In the genomic region with DNA sequence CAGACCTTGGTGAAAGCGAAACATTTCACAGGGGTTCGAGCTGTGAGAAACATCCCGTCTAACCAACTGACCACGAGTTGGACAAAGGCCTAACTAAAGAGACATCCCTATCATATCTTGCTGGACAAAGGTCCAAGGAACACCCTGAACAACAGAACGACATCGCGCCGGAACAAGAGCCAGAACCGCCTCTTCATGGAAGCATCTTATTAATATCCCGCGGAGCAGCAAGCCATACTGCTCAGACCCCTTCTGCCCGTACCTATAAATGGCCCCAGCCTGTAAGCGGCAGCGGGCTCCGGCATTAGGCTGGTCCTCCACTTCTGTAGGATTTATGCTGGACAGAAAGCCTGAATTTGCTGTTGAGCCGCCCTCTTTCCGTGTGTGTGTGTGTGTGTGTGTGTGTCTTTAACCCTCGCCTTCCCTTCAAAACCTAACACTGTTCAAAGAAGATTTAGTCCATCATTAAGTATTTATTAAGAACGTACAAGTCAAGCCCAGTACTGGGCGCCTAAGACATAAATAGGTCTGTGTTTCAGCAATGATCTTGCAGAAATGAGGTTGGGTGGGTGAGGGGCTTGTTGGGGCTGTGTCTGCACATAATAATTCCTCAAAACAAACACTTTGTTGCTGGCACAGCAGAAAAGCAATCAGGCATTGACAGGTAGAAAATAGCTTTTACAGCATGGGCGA, we compare ENCODE assay signal across 8 cellular contexts. TPM values are rescaled to one million over a fixed set of nuclear protein-coding genes. Genes with fewer than 3 reads are reported as not detected.
A peak's percentile ranks its signal among the peaks of the same experiment; 100 is the strongest.
DNase-seq lines count a peak whose midpoint lies in the region; ATAC-seq and TF ChIP-seq lines count a peak whose summit lies in the region.

No MANE protein-coding gene starts in this region.

- H3K27ac ChIP-seq in hepatocyte (no peak overlapping the region), suprapubic skin (no peak overlapping the region)

- POLR2A ChIA-PET in activated CD4-positive, alpha-beta memory T cell treated with anti-CD3 and anti-CD28 coated beads, Interleukin-2, amount 10 ng/mL, durations not matched to agents 7 days and 5 days (lab: Charles Lee): no interaction called here

- H3K36me3 Mint-ChIP-seq in activated T-cell treated with anti-CD3 and anti-CD28 coated beads, Interleukin-2, amount 50 U/mL, for 24 hours (ENCODE audit: low read depth): no peaks in the 10 kb centered on the region
- no peaks in the 10 kb centered on the region for H3K36me3 Mint-ChIP-seq in activated CD4-positive, alpha-beta memory T cell treated with anti-CD3 and anti-CD28 coated beads, Interleukin-2, amount 10 ng/mL, durations not matched to agents 7 days and 5 days (ENCODE audit: low read depth)

- H3K27ac Mint-ChIP-seq in activated T-cell treated with anti-CD3 and anti-CD28 coated beads, Interleukin-2, amount 50 U/mL, for 24 hours: no peak overlapping the region
- H3K27ac Mint-ChIP-seq in activated CD4-positive, alpha-beta memory T cell treated with anti-CD3 and anti-CD28 coated beads, Interleukin-2, amount 10 ng/mL, durations not matched to agents 7 days and 5 days: no peak overlapping the region

- TF ChIP-seq POLR2A in suprapubic skin (IDR thresholded peaks at IDR 0.05): no peak

- H2AFZ ChIP-seq in hepatocyte: peak overlapping the region; percentile 94

- ATAC-seq in HG03175 (IDR thresholded peaks at IDR 0.05; ENCODE audit: unreplicated experiment): no peak
- no peak for ATAC-seq in HG03457 (IDR thresholded peaks at IDR 0.05; ENCODE audit: unreplicated experiment)

- H3K9me2 ChIP-seq in hepatocyte (replicated peaks; ENCODE audit: insufficient read depth): no peaks in the 10 kb centered on the region

- H4K20me1 ChIP-seq in hepatocyte (ENCODE audit: insufficient read depth, poor library complexity, severe bottlenecking): no peaks in the 10 kb centered on the region

- H3K27me3 Mint-ChIP-seq in activated T-cell treated with anti-CD3 and anti-CD28 coated beads, Interleukin-2, amount 50 U/mL, for 24 hours: peaks cover 44% of the 10 kb centered on the region
- peaks cover 39% of the 10 kb centered on the region for H3K27me3 Mint-ChIP-seq in activated CD4-positive, alpha-beta memory T cell treated with anti-CD3 and anti-CD28 coated beads, Interleukin-2, amount 10 ng/mL, durations not matched to agents 7 days and 5 days

- TF ChIP-seq CTCF in hepatocyte (IDR thresholded peaks at IDR 0.05; ENCODE audit: poor library complexity) (no peak), suprapubic skin (IDR thresholded peaks at IDR 0.05) (no peak)

- no peaks in the 10 kb centered on the region for H3K79me2 ChIP-seq in hepatocyte

- H3K4me3 ChIP-seq in hepatocyte: peak overlapping the region; percentile 62
- H3K4me3 ChIP-seq in suprapubic skin: peak overlapping the region; percentile 48

- H3K27me3 ChIP-seq in hepatocyte: peaks cover 65% of the 10 kb centered on the region
- H3K27me3 ChIP-seq in suprapubic skin: peaks cover 42% of the 10 kb centered on the region

- peak overlapping the region; percentile 67 for H3K4me3 Mint-ChIP-seq in activated T-cell treated with anti-CD3 and anti-CD28 coated beads, Interleukin-2, amount 50 U/mL, for 24 hours
- peak overlapping the region; percentile 71 for H3K4me3 Mint-ChIP-seq in activated CD4-positive, alpha-beta memory T cell treated with anti-CD3 and anti-CD28 coated beads, Interleukin-2, amount 10 ng/mL, durations not matched to agents 7 days and 5 days

- peak overlapping the region; percentile 99 for H3K4me2 ChIP-seq in hepatocyte

- H3K4me1 ChIP-seq in hepatocyte (ENCODE audit: insufficient read depth) (peaks cover 5% of the 10 kb centered on the region), suprapubic skin (peaks cover 28% of the 10 kb centered on the region)

- CTCF ChIA-PET in activated CD4-positive, alpha-beta memory T cell treated with anti-CD3 and anti-CD28 coated beads, Interleukin-2, amount 10 ng/mL, durations not matched to agents 7 days and 5 days (lab: Charles Lee): no interaction called here

- H3K9me3 Mint-ChIP-seq in activated T-cell treated with anti-CD3 and anti-CD28 coated beads, Interleukin-2, amount 50 U/mL, for 24 hours: no peaks in the 10 kb centered on the region
- H3K9me3 Mint-ChIP-seq in activated CD4-positive, alpha-beta memory T cell treated with anti-CD3 and anti-CD28 coated beads, Interleukin-2, amount 10 ng/mL, durations not matched to agents 7 days and 5 days: no peaks in the 10 kb centered on the region

- DNase-seq in activated T-cell treated with anti-CD3 and anti-CD28 coated beads, Interleukin-2, amount 50 U/mL, for 24 hours: no peak
- no peak for DNase-seq in activated T-cell treated with anti-CD3 and anti-CD28 coated beads, Interleukin-2, amount 50 U/mL, for 48 hours
- DNase-seq in activated CD4-positive, alpha-beta memory T cell treated with anti-CD3 and anti-CD28 coated beads, Interleukin-2, amount 10 ng/mL, durations not matched to agents 7 days and 5 days: no peak
- DNase-seq in hepatocyte (ENCODE audit: low spot score): peak; percentile 8
- peak in 1 of 2 donors; percentile 55 for DNase-seq in suprapubic skin (ENCODE audit: low spot score in 2 of 2)
- DNase-seq in OCI-M1 (lab: John Stamatoyannopoulos, UW): no peak

- no peak for TF ChIP-seq EP300 in suprapubic skin (IDR thresholded peaks at IDR 0.05)

- 11% methylated on average over 21 of the region's 21 CpGs for WGBS in hepatocyte (ENCODE audit: low lambda C conversion rate, missing lambda C conversion rate)
- WGBS in suprapubic skin: 16% methylated on average over 21 of the region's 21 CpGs

- peaks cover 17% of the 10 kb centered on the region for H3K4me1 Mint-ChIP-seq in activated T-cell treated with anti-CD3 and anti-CD28 coated beads, Interleukin-2, amount 50 U/mL, for 24 hours (ENCODE audit: low read depth)
- peaks cover 19% of the 10 kb centered on the region for H3K4me1 Mint-ChIP-seq in activated CD4-positive, alpha-beta memory T cell treated with anti-CD3 and anti-CD28 coated beads, Interleukin-2, amount 10 ng/mL, durations not matched to agents 7 days and 5 days

- H3K9me3 ChIP-seq in hepatocyte (ENCODE audit: low read depth): no peaks in the 10 kb centered on the region
- H3K9me3 ChIP-seq in suprapubic skin: no peaks in the 10 kb centered on the region

- H3K36me3 ChIP-seq in hepatocyte (replicated peaks; ENCODE audit: insufficient read depth, low read depth): no peaks in the 10 kb centered on the region
- H3K36me3 ChIP-seq in suprapubic skin: no peaks in the 10 kb centered on the region

RNA-seq across cellular contexts. Expression of a gene that starts 1.9 kb away (rescaled TPM):
- total RNA-seq in activated CD4-positive, alpha-beta memory T cell treated with anti-CD3 and anti-CD28 coated beads, Interleukin-2, amount 10 ng/mL, durations not matched to agents 7 days and 5 days: not detected
- total RNA-seq in hepatocyte: 2.5 and 6.2 TPM in 2 replicates
- polyA plus RNA-seq in hepatocyte: 1.3 and 2.2 TPM in 2 replicates
- 1 to 10 TPM; 2.2 to 5.9 (median 4.0) TPM for total RNA-seq in suprapubic skin
